Comparison of ENCODE assay signal across 1 cellular context in the genomic region with DNA sequence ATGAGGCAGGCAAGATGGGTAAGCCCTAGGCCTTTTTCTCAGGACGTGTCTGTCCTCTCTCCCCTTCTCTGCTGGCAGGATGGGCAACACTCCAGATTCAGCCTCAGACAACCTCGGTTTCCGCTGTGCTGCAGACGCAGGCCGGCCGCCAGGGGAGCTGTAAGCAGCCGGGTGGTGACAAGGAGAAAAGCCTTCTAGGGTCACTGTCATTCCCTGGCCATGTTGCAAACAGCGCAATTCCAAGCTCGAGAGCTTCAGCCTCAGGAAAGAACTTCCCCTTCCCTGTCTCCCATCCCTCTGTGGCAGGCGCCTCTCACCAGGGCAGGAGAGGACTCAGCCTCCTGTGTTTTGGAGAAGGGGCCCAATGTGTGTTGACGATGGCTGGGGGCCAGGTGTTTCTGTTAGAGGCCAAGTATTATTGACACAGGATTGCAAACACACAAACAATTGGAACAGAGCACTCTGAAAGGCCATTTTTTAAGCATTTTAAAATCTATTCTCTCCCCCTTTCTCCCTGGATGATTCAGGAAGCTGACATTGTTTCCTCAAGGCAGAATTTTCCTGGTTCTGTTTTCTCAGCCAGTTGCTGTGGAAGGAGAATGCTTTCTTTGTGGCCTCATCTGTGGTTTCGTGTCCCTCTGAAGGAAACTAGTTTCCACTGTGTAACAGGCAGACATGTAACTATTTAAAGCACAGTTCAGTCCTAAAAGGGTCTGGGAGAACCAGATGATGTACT.
TF ChIP-seq lines count a peak whose summit lies in the region.

No MANE protein-coding gene starts in this region.

TF ChIP-seq in H1, 55 proteins besides CTCF, POLR2A, EP300 and RAD21:
- TF ChIP-seq SIRT6 (IDR thresholded peaks at IDR 0.05; ENCODE audit: low read length), result no peak
- TF ChIP-seq PHF8 (conservative IDR thresholded peaks at IDR 0.05; ENCODE audit: low read depth, low read length), result no peak
- no peak for TF ChIP-seq JUND (IDR thresholded peaks at IDR 0.05; ENCODE audit: low read length)
- TF ChIP-seq CREB1 (IDR thresholded peaks at IDR 0.05), result no peak
- TF ChIP-seq TAF1 (IDR thresholded peaks at IDR 0.05; ENCODE audit: low read depth, low read length), result no peak
- TF ChIP-seq RXRA (IDR thresholded peaks at IDR 0.05; ENCODE audit: insufficient read depth, low read depth, low read length), result no peak
- no peak for TF ChIP-seq ZNF274 (IDR thresholded peaks at IDR 0.05; ENCODE audit: borderline replicate concordance, extremely low read depth, low read length)
- no peak for TF ChIP-seq BCL11A (IDR thresholded peaks at IDR 0.05; ENCODE audit: low read depth in 2 of 2, low read length in 2 of 2)
- no peak for TF ChIP-seq KDM1A (IDR thresholded peaks at IDR 0.05; ENCODE audit: borderline replicate concordance, low read length)
- TF ChIP-seq CHD1 (IDR thresholded peaks at IDR 0.05; ENCODE audit: low read depth, low read length), result no peak
- TF ChIP-seq EZH2 (IDR thresholded peaks at IDR 0.05; ENCODE audit: low read depth, low read length, severe bottlenecking), result no peak
- TF ChIP-seq JUN (IDR thresholded peaks at IDR 0.05; ENCODE audit: low read depth, low read length), result no peak
- TF ChIP-seq MAFK (IDR thresholded peaks at IDR 0.05; ENCODE audit: low read depth, low read length), result no peak
- TF ChIP-seq SRF (IDR thresholded peaks at IDR 0.05; ENCODE audit: low read depth, low read length), result no peak
- no peak for TF ChIP-seq POLR2AphosphoS5 (IDR thresholded peaks at IDR 0.05; ENCODE audit: low read depth, low read length)
- no peak for TF ChIP-seq CBX5 (IDR thresholded peaks at IDR 0.05; ENCODE audit: low read depth, low read length)
